9 cellular contexts compared by ENCODE assay signal in the genomic region with DNA sequence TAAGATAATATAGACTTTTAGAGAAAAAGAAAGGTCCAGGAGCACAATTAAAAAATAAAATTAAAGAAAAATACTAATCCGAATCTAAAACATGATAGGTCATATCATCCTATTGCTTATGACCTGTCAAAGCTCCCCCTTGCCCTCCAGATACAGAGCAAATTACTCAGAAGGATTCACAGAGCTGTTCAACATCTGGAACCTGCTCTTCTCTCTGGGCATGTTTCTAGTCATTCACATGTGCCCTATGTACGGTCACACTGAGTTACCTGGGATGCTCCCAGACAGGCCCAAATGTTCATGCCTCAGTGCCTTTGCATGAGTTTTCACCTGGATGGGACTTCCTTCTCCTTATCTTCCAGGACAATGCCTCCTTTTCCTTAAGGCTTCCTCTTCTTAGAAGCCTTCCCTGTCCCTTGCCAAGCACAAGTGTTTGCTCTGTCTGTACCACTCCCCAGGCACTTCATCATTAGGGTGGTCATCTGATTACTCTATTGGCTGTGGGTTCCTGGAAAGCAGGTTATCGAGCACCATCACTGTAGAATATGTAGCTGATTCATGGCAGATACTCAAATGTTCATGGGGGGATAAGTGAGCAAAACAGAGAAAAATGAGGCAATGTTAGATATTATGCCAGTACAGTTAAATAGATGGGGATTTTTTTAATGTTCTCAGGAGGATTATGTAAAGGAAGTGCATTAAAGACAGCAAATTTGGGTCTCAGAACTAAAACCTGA. TPM values are rescaled to one million over a fixed set of nuclear protein-coding genes. Genes with fewer than 3 reads are reported as not detected.
DNase-seq lines count a peak whose midpoint lies in the region; ATAC-seq and TF ChIP-seq lines count a peak whose summit lies in the region.
"Had no signal": no experiment of that assay in that cellular context is flagged by ENCODE, and none has a peak within 500 bp of the region (broad histone marks: within the 10 kb centered on the region; RNA-seq: fewer than 3 reads in every experiment).

No MANE protein-coding gene starts in this region.

- peak overlapping the region; percentile 17 for H3K27ac ChIP-seq in CD8-positive, alpha-beta T cell (ENCODE audit: low read depth, low read length)
- H3K27ac ChIP-seq in OCI-LY3 (ENCODE audit: low read length) = peak overlapping the region; percentile 90
- no peak overlapping the region for H3K27ac ChIP-seq in naive thymus-derived CD4-positive, alpha-beta T cell (ENCODE audit: low read depth, low read length)
- H3K27ac ChIP-seq in PC-9 = no peak overlapping the region

- no peaks in the 10 kb centered on the region for H3K36me3 Mint-ChIP-seq in CD8-positive, alpha-beta T cell
- peaks cover 0 to 28% (median 8%) of the 10 kb centered on the region in 5 donors for H3K36me3 Mint-ChIP-seq in naive thymus-derived CD4-positive, alpha-beta T cell

- no TSS peak for BruUV-seq in PC-9 (replicated peaks; lab: Mats Ljungman, UMichigan)

- no peaks in the 10 kb centered on the region for H3K9me3 ChIP-seq in CD8-positive, alpha-beta T cell (ENCODE audit: low read length)
- H3K9me3 ChIP-seq in OCI-LY3 (ENCODE audit: insufficient read depth, low read length) (peaks cover 7% of the 10 kb centered on the region; the same call in 1 of the 2 replicates), BE2C (no peaks in the 10 kb centered on the region), PC-9 (ENCODE audit: insufficient read depth, low read depth) (no peaks in the 10 kb centered on the region)
- no peaks in the 10 kb centered on the region for H3K9me3 ChIP-seq in naive thymus-derived CD4-positive, alpha-beta T cell (ENCODE audit: control insufficient read depth in 2 of 3, low read length in 3 of 3)
- H3K9me3 ChIP-seq: right lobe of liver had no signal

- H3K4me1 ChIP-seq in CD8-positive, alpha-beta T cell (ENCODE audit: insufficient read depth, low read length) = peaks cover 14% of the 10 kb centered on the region
- peaks cover 49% of the 10 kb centered on the region for H3K4me1 ChIP-seq in OCI-LY3 (ENCODE audit: low read length)
- peaks cover 13 to 24% of the 10 kb centered on the region in 2 donors for H3K4me1 ChIP-seq in naive thymus-derived CD4-positive, alpha-beta T cell (ENCODE audit: control insufficient read depth in 2 of 2, insufficient read depth in 2 of 2, low read length in 2 of 2)
- no peaks in the 10 kb centered on the region for H3K4me1 ChIP-seq in BE2C
- H3K4me1 ChIP-seq in PC-9 (replicated peaks; ENCODE audit: insufficient read depth) = no peaks in the 10 kb centered on the region
- H3K4me1 ChIP-seq: right lobe of liver had no signal

- TF ChIP-seq CTCF in CD8-positive, alpha-beta T cell (IDR thresholded peaks at IDR 0.05) = no peak
- TF ChIP-seq CTCF in OCI-LY3 (IDR thresholded peaks at IDR 0.05; ENCODE audit: low read depth, low read length) (no peak), BE2C (IDR thresholded peaks at IDR 0.05; ENCODE audit: low read depth, low read length) (no peak), PC-9 (conservative IDR thresholded peaks at IDR 0.05) (no peak)

- no peaks in the 10 kb centered on the region for H3K36me3 ChIP-seq in CD8-positive, alpha-beta T cell (ENCODE audit: insufficient read depth, low read length)
- H3K36me3 ChIP-seq in OCI-LY3 (replicated peaks; ENCODE audit: low read depth, low read length) (peaks cover 3% of the 10 kb centered on the region), BE2C (no peaks in the 10 kb centered on the region), PC-9 (ENCODE audit: low read depth) (no peaks in the 10 kb centered on the region)
- no peaks in the 10 kb centered on the region for H3K36me3 ChIP-seq in naive thymus-derived CD4-positive, alpha-beta T cell (ENCODE audit: control insufficient read depth in 2 of 3, insufficient read depth in 3 of 3, low read length in 3 of 3)
- H3K36me3 ChIP-seq: right lobe of liver had no signal

- H3K27me3 Mint-ChIP-seq in CD8-positive, alpha-beta T cell (ENCODE audit: low read depth) = no peaks in the 10 kb centered on the region
- H3K27me3 Mint-ChIP-seq in naive thymus-derived CD4-positive, alpha-beta T cell = no peaks in the 10 kb centered on the region

- H3K4me1 Mint-ChIP-seq in CD8-positive, alpha-beta T cell (ENCODE audit: low read depth) = peaks cover 35% of the 10 kb centered on the region
- peaks cover 19 to 47% (median 34%) of the 10 kb centered on the region in 7 donors for H3K4me1 Mint-ChIP-seq in naive thymus-derived CD4-positive, alpha-beta T cell

- peak overlapping the region; percentile 36 for H3K4me3 ChIP-seq in CD8-positive, alpha-beta T cell (ENCODE audit: low read depth, low read length)
- peak overlapping the region; percentile 67 for H3K4me3 ChIP-seq in OCI-LY3 (ENCODE audit: low read length)
- no peak overlapping the region for H3K4me3 ChIP-seq in naive thymus-derived CD4-positive, alpha-beta T cell (ENCODE audit: low read length)
- no peak overlapping the region for H3K4me3 ChIP-seq in BE2C (ENCODE audit: low read depth, low read length)
- no peak overlapping the region for H3K4me3 ChIP-seq in PC-9
- H3K4me3 ChIP-seq: right lobe of liver had no signal

- H4K20me1 ChIP-seq in OCI-LY3 (ENCODE audit: insufficient read depth, low read length) (no peaks in the 10 kb centered on the region), PC-9 (ENCODE audit: insufficient read depth) (no peaks in the 10 kb centered on the region)

- H2AFZ ChIP-seq in OCI-LY3 (ENCODE audit: low read depth, low read length) (no peak overlapping the region), PC-9 (no peak overlapping the region)

- no peaks in the 10 kb centered on the region for H3F3A ChIP-seq in PC-9 (ENCODE audit: insufficient read depth, low read depth)

- intact Hi-C loops in CD8-positive, alpha-beta T cell (cut with DNase I, micrococcal nuclease) = no loop called here
- intact Hi-C loops in naive thymus-derived CD4-positive, alpha-beta T cell (cut with micrococcal nuclease) = loop anchor here in 1 of 2 donors (1.0 kb wide), 1 partner anchor 12 kb away; the partner anchor contains the start of gene AOAH
- intact Hi-C loops in PC-9 (cut with micrococcal nuclease; ENCODE audit: unreplicated experiment) = no loop called here

- CTCF ChIA-PET in CD8-positive, alpha-beta T cell (lab: Charles Lee) = interaction anchor here (0.8 to 2.5 kb wide), 3 partner anchors 10 to 66 kb away, joined by 3 to 8 read pairs (median 7); no protein-coding TSS in a partner anchor
- CTCF ChIA-PET in naive thymus-derived CD4-positive, alpha-beta T cell (lab: Charles Lee) = interaction anchor here (0.9 to 1.0 kb wide), 2 partner anchors 9 to 10 kb away, joined by 3 to 6 read pairs; no protein-coding TSS in a partner anchor
- CTCF ChIA-PET in PC-9 (lab: Charles Lee) = interaction anchor here (0.6 to 0.7 kb wide), 2 partner anchors 9 to 498 kb away, joined by 3 read pairs; no protein-coding TSS in a partner anchor

- peak overlapping the region; percentile 75 for H3K4me3 Mint-ChIP-seq in CD8-positive, alpha-beta T cell
- peak overlapping the region in 9 of 10 donors; percentile 51 to 74 (median 62) for H3K4me3 Mint-ChIP-seq in naive thymus-derived CD4-positive, alpha-beta T cell

- H3K9ac ChIP-seq in OCI-LY3 (ENCODE audit: low read length) = peak overlapping the region; percentile 59; the same call in 1 of the 2 replicates

- H3K9me2 ChIP-seq in PC-9 (ENCODE audit: insufficient read depth) = no peaks in the 10 kb centered on the region

- H3K9me3 Mint-ChIP-seq in CD8-positive, alpha-beta T cell = peaks cover 3% of the 10 kb centered on the region
- H3K9me3 Mint-ChIP-seq in naive thymus-derived CD4-positive, alpha-beta T cell = peaks cover 1 to 18% (median 4%) of the 10 kb centered on the region in 11 donors

- no peaks in the 10 kb centered on the region for H3K27me3 ChIP-seq in CD8-positive, alpha-beta T cell (ENCODE audit: insufficient read depth, low read length)
- peaks cover 25% of the 10 kb centered on the region for H3K27me3 ChIP-seq in OCI-LY3 (ENCODE audit: low read depth, low read length)
- no peaks in the 10 kb centered on the region for H3K27me3 ChIP-seq in naive thymus-derived CD4-positive, alpha-beta T cell (ENCODE audit: control insufficient read depth in 2 of 2, insufficient read depth in 2 of 2, low read length in 2 of 2)
- H3K27me3 ChIP-seq in BE2C = no peaks in the 10 kb centered on the region
- peaks cover 55% of the 10 kb centered on the region for H3K27me3 ChIP-seq in PC-9 (ENCODE audit: insufficient read depth, low read depth)
- H3K27me3 ChIP-seq: right lobe of liver had no signal

- H3K4me2 ChIP-seq in OCI-LY3 (ENCODE audit: low read length) (peak overlapping the region; percentile 95), PC-9 (no peak overlapping the region)

- POLR2A ChIA-PET in CD8-positive, alpha-beta T cell (lab: Charles Lee) = interaction anchor here (1.0 to 2.6 kb wide), 2 partner anchors 12 to 30 kb away, joined by 3 to 12 read pairs; partner anchors contain the start of gene AOAH
- POLR2A ChIA-PET in naive thymus-derived CD4-positive, alpha-beta T cell (lab: Charles Lee) = interaction anchor here (0.7 to 0.9 kb wide), 3 partner anchors 11 to 96 kb away, joined by 3 read pairs; no protein-coding TSS in a partner anchor
- POLR2A ChIA-PET in PC-9 (lab: Charles Lee; ENCODE audit: unreplicated experiment) = no interaction called here

- H3K79me2 ChIP-seq in OCI-LY3 (ENCODE audit: low read length) = no peaks in the 10 kb centered on the region
- no peaks in the 10 kb centered on the region for H3K79me2 ChIP-seq in PC-9 (ENCODE audit: low read depth)

- DNase-seq in CD8-positive, alpha-beta T cell = no peak
- no peak for DNase-seq in naive thymus-derived CD4-positive, alpha-beta T cell
- DNase-seq in BE2C = no peak
- no peak for DNase-seq in SK-N-DZ (ENCODE audit: low spot score)
- no peak for DNase-seq in PC-9
- DNase-seq: right lobe of liver had no signal

- ATAC-seq in CD8-positive, alpha-beta T cell = no peak
- ATAC-seq in GM19395 (IDR thresholded peaks at IDR 0.05; ENCODE audit: unreplicated experiment) = peak; percentile 36
- ATAC-seq in naive thymus-derived CD4-positive, alpha-beta T cell = peak; percentile 48

- H3K27ac Mint-ChIP-seq in CD8-positive, alpha-beta T cell = peak overlapping the region; percentile 94
- H3K27ac Mint-ChIP-seq in naive thymus-derived CD4-positive, alpha-beta T cell = peak overlapping the region; percentile 11 to 98 (median 86)

RNA-seq across cellular contexts. Expression of gene AOAH, which starts 12.0 kb away (rescaled TPM):
- total RNA-seq in CD8-positive, alpha-beta T cell = 10 to 100 TPM; 30.8 to 35.2 TPM
- 100 to 1,000 TPM in 1 of 5 experiments, 10 to 100 TPM in 2, 1 to 10 TPM in 2; 6.3 to 127 (median 22.1) TPM for total RNA-seq in naive thymus-derived CD4-positive, alpha-beta T cell
- 10 to 100 TPM; 13.9 to 15.5 TPM for polyA plus RNA-seq in naive thymus-derived CD4-positive, alpha-beta T cell
- not detected for polyA plus RNA-seq in BE2C (2012; ENCODE audit: insufficient read depth, insufficient read length, low read depth)
- polyA plus RNA-seq in SK-N-DZ (2014; cell fraction: cytosol; rRNA removed) = 0.06 and 0.43 TPM in 2 replicates
- 0.23 and 0.56 TPM in 2 replicates for polyA plus RNA-seq in SK-N-DZ (2014; cell fraction: nucleus; rRNA removed)
- not detected in 2 replicates for total RNA-seq in PC-9 (2021)
- total RNA-seq: HT-29 had no signal

Comparison
In these comparisons a context has a peak if more than half of its experiments do, and no peak if none do; other contexts are left out.
1. H3K27ac ChIP-seq: peak in CD8-positive, alpha-beta T cell (single experiment) and OCI-LY3 (single experiment); none in naive thymus-derived CD4-positive, alpha-beta T cell (single experiment) and PC-9 (single experiment).
2. H3K4me3 ChIP-seq: peak in CD8-positive, alpha-beta T cell (single experiment) and OCI-LY3 (single experiment); none in naive thymus-derived CD4-positive, alpha-beta T cell (single experiment), BE2C (single experiment) and PC-9 (single experiment).